20 cellular contexts compared by ENCODE assay signal in genomic region chr1:162207862-162208261, GRCh38.
A peak's percentile ranks its signal among the peaks of the same experiment; 100 is the strongest.
DNase-seq lines count a peak whose midpoint lies in the region; ATAC-seq lines count a peak whose summit lies in the region.
"Had no signal": no experiment of that assay in that cellular context is flagged by ENCODE, and none has a peak within 500 bp of the region (broad histone marks: within the 10 kb centered on the region; RNA-seq: fewer than 3 reads in every experiment).

No MANE protein-coding gene starts in this region.

- ATAC-seq in HG02571 (IDR thresholded peaks at IDR 0.05; ENCODE audit: unreplicated experiment) (no peak), GM18873 (IDR thresholded peaks at IDR 0.05; ENCODE audit: low FRiP score, unreplicated experiment) (no peak)
- ATAC-seq in activated CD8-positive, alpha-beta T cell treated with anti-CD3 and anti-CD28 coated beads, Interleukin-2, amount 10 ng/mL, durations not matched to agents 7 days and 5 days: no peak
- ATAC-seq: GM12878, SK-N-SH treated with all-trans-retinoic acid at 6 μM for 48 hours had no signal

- intact Hi-C loops in cardiac septum (cut with DNase I): no loop called here

- H3K9ac ChIP-seq in rectal smooth muscle tissue (ENCODE audit: low read length): no peak overlapping the region

- H3K36me3 ChIP-seq in rectal smooth muscle tissue (ENCODE audit: control insufficient read depth, insufficient read depth, low read length): no peaks in the 10 kb centered on the region
- H3K36me3 ChIP-seq: BE2C, MG63, Peyer's patch had no signal

- peaks cover 5% of the 10 kb centered on the region for H3K27me3 Mint-ChIP-seq in activated CD8-positive, alpha-beta T cell treated with anti-CD3 and anti-CD28 coated beads, Interleukin-2, amount 10 ng/mL, durations not matched to agents 7 days and 5 days (ENCODE audit: low read depth)

- peak overlapping the region; percentile 27 for H3K27ac ChIP-seq in rectal smooth muscle tissue (ENCODE audit: low read depth, low read length)

- no peaks in the 10 kb centered on the region for H3K36me3 Mint-ChIP-seq in activated CD8-positive, alpha-beta T cell treated with anti-CD3 and anti-CD28 coated beads, Interleukin-2, amount 10 ng/mL, durations not matched to agents 7 days and 5 days (ENCODE audit: low read depth)
- H3K36me3 Mint-ChIP-seq: CD4-positive, CD25-positive, alpha-beta regulatory T cell had no signal

- no peak overlapping the region for H3K4me3 ChIP-seq in rectal smooth muscle tissue (ENCODE audit: low read length)
- H3K4me3 ChIP-seq: GM12878, MG63, Peyer's patch had no signal

- CTCF ChIA-PET in activated CD8-positive, alpha-beta T cell treated with anti-CD3 and anti-CD28 coated beads, Interleukin-2, amount 10 ng/mL, durations not matched to agents 7 days and 5 days (lab: Charles Lee): no interaction called here

- POLR2A ChIA-PET in activated CD8-positive, alpha-beta T cell treated with anti-CD3 and anti-CD28 coated beads, Interleukin-2, amount 10 ng/mL, durations not matched to agents 7 days and 5 days (lab: Charles Lee): no interaction called here

- H3K27me3 ChIP-seq in rectal smooth muscle tissue (ENCODE audit: control insufficient read depth, insufficient read depth, low read length): no peaks in the 10 kb centered on the region
- H3K27me3 ChIP-seq: BE2C, Peyer's patch had no signal

- DNase-seq in COLO668 (lab: John Stamatoyannopoulos, UW; ENCODE audit: unreplicated experiment): peak; percentile 28
- peak; percentile 25 for DNase-seq in NCI-H146 treated with DMSO at 0.1 percent for 48 hours (lab: John Stamatoyannopoulos, UW; ENCODE audit: unreplicated experiment)
- DNase-seq in amniotic epithelial cell (ENCODE audit: low read depth): peak; percentile 51
- DNase-seq in activated CD8-positive, alpha-beta T cell treated with anti-CD3 and anti-CD28 coated beads, Interleukin-2, amount 10 ng/mL, durations not matched to agents 7 days and 5 days: no peak
- DNase-seq in cardiac septum (ENCODE audit: low spot score): no peak
- DNase-seq: BE2C; CD4-positive, CD25-positive, alpha-beta regulatory T cell; COR-L47; DMS 273 treated with DMSO at 0.1 percent for 48 hours; H9; HFFc6; Kasumi-1; MG63; NK-92 treated with Interleukin-12 subunit alpha and Interleukin-12 subunit beta, amount 100 ng/mL, for 24 hours had no signal

- H3K27ac Mint-ChIP-seq in activated CD8-positive, alpha-beta T cell treated with anti-CD3 and anti-CD28 coated beads, Interleukin-2, amount 10 ng/mL, durations not matched to agents 7 days and 5 days: no peak overlapping the region
- H3K27ac Mint-ChIP-seq: CD4-positive, CD25-positive, alpha-beta regulatory T cell; HFFc6 had no signal

- no peaks in the 10 kb centered on the region for H3K4me1 Mint-ChIP-seq in activated CD8-positive, alpha-beta T cell treated with anti-CD3 and anti-CD28 coated beads, Interleukin-2, amount 10 ng/mL, durations not matched to agents 7 days and 5 days (ENCODE audit: low read depth)
- H3K4me1 Mint-ChIP-seq: CD4-positive, CD25-positive, alpha-beta regulatory T cell had no signal

- H3K9me3 Mint-ChIP-seq in activated CD8-positive, alpha-beta T cell treated with anti-CD3 and anti-CD28 coated beads, Interleukin-2, amount 10 ng/mL, durations not matched to agents 7 days and 5 days (ENCODE audit: insufficient read depth): no peaks in the 10 kb centered on the region
- H3K9me3 Mint-ChIP-seq: H9, HFFc6 had no signal

- no peak overlapping the region for H3K4me3 Mint-ChIP-seq in activated CD8-positive, alpha-beta T cell treated with anti-CD3 and anti-CD28 coated beads, Interleukin-2, amount 10 ng/mL, durations not matched to agents 7 days and 5 days
- H3K4me3 Mint-ChIP-seq: CD4-positive, CD25-positive, alpha-beta regulatory T cell; H9; HFFc6 had no signal

- peaks cover 30% of the 10 kb centered on the region for H3K4me1 ChIP-seq in rectal smooth muscle tissue (ENCODE audit: control insufficient read depth, insufficient read depth, low read length)

Comparison
In these comparisons a context has a peak if more than half of its experiments do, and no peak if none do; other contexts are left out.
1. DNase-seq: peak in COLO668 (single experiment), NCI-H146 treated with DMSO at 0.1 percent for 48 hours (single experiment) and amniotic epithelial cell (single experiment); none in activated CD8-positive, alpha-beta T cell treated with anti-CD3 and anti-CD28 coated beads, Interleukin-2, amount 10 ng/mL, durations not matched to agents 7 days and 5 days (single experiment) and cardiac septum (single experiment).